13 cellular contexts compared by ENCODE assay signal in genomic region chr11:83042966-83043711, GRCh38. TPM values are rescaled to one million over a fixed set of nuclear protein-coding genes. Genes with fewer than 3 reads are reported as not detected.
DNase-seq lines count a peak whose midpoint lies in the region; FAIRE-seq and TF ChIP-seq lines count a peak whose summit lies in the region.
"Had no signal": no experiment of that assay in that cellular context is flagged by ENCODE, and none has a peak within 500 bp of the region (broad histone marks: within the 10 kb centered on the region; RNA-seq: fewer than 3 reads in every experiment).

No MANE protein-coding gene starts in this region.

- no peak overlapping the region for H3K27ac Mint-ChIP-seq in type B pancreatic cell
- no peak overlapping the region for H3K27ac Mint-ChIP-seq in activated CD4-positive, alpha-beta T cell treated with anti-CD3 and anti-CD28 coated beads, Interleukin-2, amount 10 ng/mL, durations not matched to agents 24 days and 14 days

- H3K4me3 ChIP-seq in AG10803 (ENCODE audit: low read length): no peak overlapping the region
- H3K4me3 ChIP-seq in bronchial epithelial cell (ENCODE audit: low read depth, low read length): no peak overlapping the region

- no peak overlapping the region for H3K4me3 Mint-ChIP-seq in type B pancreatic cell
- H3K4me3 Mint-ChIP-seq in activated CD4-positive, alpha-beta T cell treated with anti-CD3 and anti-CD28 coated beads, Interleukin-2, amount 10 ng/mL, durations not matched to agents 24 days and 14 days: no peak overlapping the region

- intact Hi-C loops in activated CD4-positive, alpha-beta T cell treated with anti-CD3 and anti-CD28 coated beads, Interleukin-2, amount 10 ng/mL, durations not matched to agents 24 days and 14 days (cut with micrococcal nuclease): no loop called here

- no peak for TF ChIP-seq CTCF in AG10803 (conservative IDR thresholded peaks at IDR 0.05; ENCODE audit: low read length)
- no peak for TF ChIP-seq CTCF in bronchial epithelial cell (IDR thresholded peaks at IDR 0.05; ENCODE audit: insufficient read depth, low read length, severe bottlenecking)
- no peak for TF ChIP-seq CTCF in type B pancreatic cell (conservative IDR thresholded peaks at IDR 0.05)

- no peak for FAIRE-seq in bronchial epithelial cell (lab: Jason Lieb, UNC)

- peak; percentile 68 for DNase-seq in AG10803 (ENCODE audit: low read depth)
- peak; percentile 13 for DNase-seq in NCI-H460 (ENCODE audit: extremely low read depth, low read depth)
- peak; percentile 73 for DNase-seq in bronchial epithelial cell (ENCODE audit: low read depth)
- peak; percentile 39 for DNase-seq in iris pigment epithelial cell (ENCODE audit: low read depth)
- DNase-seq in type B pancreatic cell (ENCODE audit: extremely low spot score, unreplicated experiment): no peak
- no peak for DNase-seq in DMS153 treated with DMSO at 0.1 percent for 48 hours (lab: John Stamatoyannopoulos, UW; ENCODE audit: unreplicated experiment)
- no peak for DNase-seq in activated CD4-positive, alpha-beta T cell treated with anti-CD3 and anti-CD28 coated beads, Interleukin-2, amount 10 ng/mL, durations not matched to agents 24 days and 14 days
- no peak for DNase-seq in iPS-NIHi11 (ENCODE audit: low spot score)
- DNase-seq: ACHN; effector memory CD4-positive, alpha-beta T cell; H7; NCI-H1930; NCI-H748 treated with DMSO at 0.1 percent for 48 hours had no signal

- peaks cover 36% of the 10 kb centered on the region for H3K4me1 Mint-ChIP-seq in type B pancreatic cell (ENCODE audit: unreplicated experiment)
- H3K4me1 Mint-ChIP-seq in activated CD4-positive, alpha-beta T cell treated with anti-CD3 and anti-CD28 coated beads, Interleukin-2, amount 10 ng/mL, durations not matched to agents 24 days and 14 days: peaks cover 15% of the 10 kb centered on the region

- H3K27me3 ChIP-seq in bronchial epithelial cell (ENCODE audit: control insufficient read depth, insufficient read depth, low read length): no peaks in the 10 kb centered on the region

- no peaks in the 10 kb centered on the region for H3K27me3 Mint-ChIP-seq in type B pancreatic cell
- H3K27me3 Mint-ChIP-seq in activated CD4-positive, alpha-beta T cell treated with anti-CD3 and anti-CD28 coated beads, Interleukin-2, amount 10 ng/mL, durations not matched to agents 24 days and 14 days: no peaks in the 10 kb centered on the region

- H3K36me3 ChIP-seq in bronchial epithelial cell (ENCODE audit: control insufficient read depth, insufficient read depth, low read length): no peaks in the 10 kb centered on the region

- H3K9me3 Mint-ChIP-seq in type B pancreatic cell: no peaks in the 10 kb centered on the region
- peaks cover 6% of the 10 kb centered on the region for H3K9me3 Mint-ChIP-seq in activated CD4-positive, alpha-beta T cell treated with anti-CD3 and anti-CD28 coated beads, Interleukin-2, amount 10 ng/mL, durations not matched to agents 24 days and 14 days

- no peaks in the 10 kb centered on the region for H3K36me3 Mint-ChIP-seq in type B pancreatic cell
- peaks cover 8% of the 10 kb centered on the region for H3K36me3 Mint-ChIP-seq in activated CD4-positive, alpha-beta T cell treated with anti-CD3 and anti-CD28 coated beads, Interleukin-2, amount 10 ng/mL, durations not matched to agents 24 days and 14 days (ENCODE audit: low read depth)

RNA-seq across cellular contexts. Expression of gene RAB30, which starts 28.6 kb away (rescaled TPM):
- 2.6 and 3.7 TPM in 2 replicates for total RNA-seq in NCI-H460 (2014; rRNA removed; shearing (Covaris generic))
- polyA plus RNA-seq in NCI-H460 (2014; cell fraction: nucleus; rRNA removed): 1.1 and 2.0 TPM in 2 replicates
- total RNA-seq in bronchial epithelial cell (3.2 and 3.7 TPM in 2 replicates), type B pancreatic cell (ENCODE audit: low replicate concordance) (10.0 and 13.8 TPM in 2 replicates)
- total RNA-seq in activated CD4-positive, alpha-beta T cell treated with anti-CD3 and anti-CD28 coated beads, Interleukin-2, amount 10 ng/mL, durations not matched to agents 24 days and 14 days: 13.6 and 15.4 TPM in 2 replicates

Comparison
In these comparisons a context has a peak if more than half of its experiments do, and no peak if none do; other contexts are left out.
1. DNase-seq: peak in AG10803 (single experiment), NCI-H460 (single experiment), bronchial epithelial cell (single experiment) and iris pigment epithelial cell (single experiment); none in type B pancreatic cell (single experiment), DMS153 treated with DMSO at 0.1 percent for 48 hours (single experiment), activated CD4-positive, alpha-beta T cell treated with anti-CD3 and anti-CD28 coated beads, Interleukin-2, amount 10 ng/mL, durations not matched to agents 24 days and 14 days (single experiment) and iPS-NIHi11 (single experiment).